Comparison of ENCODE assay signal across 11 cellular contexts in the genomic region with DNA sequence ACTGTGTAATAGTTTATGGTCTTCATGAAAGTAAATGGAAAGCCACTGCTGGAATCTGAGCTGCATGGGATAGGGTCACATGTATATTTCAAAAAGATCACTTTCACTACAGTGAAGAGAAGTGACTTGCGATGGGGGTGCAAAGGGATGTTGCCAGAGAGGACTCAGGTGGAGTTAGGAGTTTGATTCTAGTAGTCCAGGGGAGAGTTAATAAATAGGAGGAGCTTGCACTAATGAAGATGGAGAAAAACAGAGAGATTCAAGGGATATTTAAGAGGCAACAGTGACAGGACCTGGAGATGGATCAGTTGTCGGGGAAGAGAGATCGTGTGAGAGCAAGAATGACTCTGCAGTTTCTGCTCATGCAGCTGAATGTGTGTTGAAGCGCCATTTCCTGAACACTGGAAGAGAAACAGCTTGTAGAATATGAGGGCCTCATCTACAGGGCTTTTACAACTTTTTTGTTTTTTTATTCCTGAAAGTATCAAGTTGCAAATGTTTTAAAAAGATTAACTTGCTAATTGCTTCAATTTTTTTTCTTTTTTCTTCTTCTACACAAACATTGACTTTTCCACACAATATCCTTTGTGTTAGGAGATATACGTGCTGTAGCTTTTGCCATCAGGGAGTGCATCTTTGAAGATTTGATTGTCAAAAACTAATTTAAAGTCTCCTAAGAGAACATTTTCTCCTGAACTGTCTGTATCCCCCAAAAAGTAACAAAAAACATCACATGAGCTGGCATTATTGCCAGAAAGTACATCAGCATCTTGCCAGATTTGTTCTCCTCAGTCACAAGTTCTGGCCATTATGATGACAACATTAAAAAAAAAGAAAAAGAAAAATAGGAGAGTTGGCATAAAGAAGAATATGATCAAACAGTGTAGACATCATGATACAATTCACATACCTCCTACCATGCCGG. TPM values are rescaled to one million over a fixed set of nuclear protein-coding genes. Genes with fewer than 3 reads are reported as not detected.
DNase-seq lines count a peak whose midpoint lies in the region; ATAC-seq and TF ChIP-seq lines count a peak whose summit lies in the region.
"Had no signal": no experiment of that assay in that cellular context is flagged by ENCODE, and none has a peak within 500 bp of the region (broad histone marks: within the 10 kb centered on the region; RNA-seq: fewer than 3 reads in every experiment).

No MANE protein-coding gene starts in this region.

- no peaks in the 10 kb centered on the region for H3K36me3 ChIP-seq in GM23248 (ENCODE audit: low read depth)
- H3K36me3 ChIP-seq in gastroesophageal sphincter: no peaks in the 10 kb centered on the region
- no peaks in the 10 kb centered on the region for H3K36me3 ChIP-seq in PC-3 (ENCODE audit: low read depth, low read length)

- BruUV-seq in PC-3 (replicated peaks; lab: Mats Ljungman, UMichigan): no TSS peak

- TF ChIP-seq CTCF in gastroesophageal sphincter (IDR thresholded peaks at IDR 0.05): no peak
- no peak for TF ChIP-seq CTCF in PC-3 (conservative IDR thresholded peaks at IDR 0.05; ENCODE audit: low read depth, low read length)

- H3K79me2 ChIP-seq in GM23248 (ENCODE audit: insufficient read depth) (no peaks in the 10 kb centered on the region), PC-3 (ENCODE audit: low read length) (no peaks in the 10 kb centered on the region)

- no peak overlapping the region for H2AFZ ChIP-seq in GM23248
- no peak overlapping the region for H2AFZ ChIP-seq in PC-3 (ENCODE audit: low read length)

- H3K27me3 ChIP-seq in GM23248 (replicated peaks; ENCODE audit: insufficient read depth): no peaks in the 10 kb centered on the region
- no peaks in the 10 kb centered on the region for H3K27me3 ChIP-seq in gastroesophageal sphincter
- H3K27me3 ChIP-seq in PC-3 (ENCODE audit: low read length): no peaks in the 10 kb centered on the region

- intact Hi-C loops in PC-3 (cut with micrococcal nuclease): no loop called here

- H3K9me3 ChIP-seq in GM23248 (ENCODE audit: low read depth) (no peaks in the 10 kb centered on the region), gastroesophageal sphincter (no peaks in the 10 kb centered on the region), PC-3 (ENCODE audit: low read length) (no peaks in the 10 kb centered on the region)

- no peak overlapping the region for H3K4me3 ChIP-seq in GM23248
- H3K4me3 ChIP-seq in gastroesophageal sphincter: no peak overlapping the region
- H3K4me3 ChIP-seq in PC-3 (ENCODE audit: low read length): no peak overlapping the region

- H3F3A ChIP-seq in GM23248 (ENCODE audit: insufficient read depth) (peaks cover 11% of the 10 kb centered on the region), PC-3 (ENCODE audit: low read length, unreplicated experiment) (no peaks in the 10 kb centered on the region)

- H3K27ac ChIP-seq in GM23248 (no peak overlapping the region), gastroesophageal sphincter (peak overlapping the region in 3 of 4 donors; percentile 20 to 55 (median 34)), PC-3 (ENCODE audit: low read length) (no peak overlapping the region)

- H4K20me1 ChIP-seq in GM23248 (ENCODE audit: insufficient read depth) (no peaks in the 10 kb centered on the region), PC-3 (ENCODE audit: low read length) (no peaks in the 10 kb centered on the region)

- H3K4me1 ChIP-seq in GM23248 (ENCODE audit: insufficient read depth) (peaks cover 14% of the 10 kb centered on the region), gastroesophageal sphincter (peaks cover 0 to 44% (median 6%) of the 10 kb centered on the region in 3 donors), PC-3 (ENCODE audit: insufficient read depth, low read length) (no peaks in the 10 kb centered on the region)

- peak; percentile 15 for DNase-seq in GM23248
- peak; percentile 14 for DNase-seq in UCSD-AML1 (lab: John Stamatoyannopoulos, UW; ENCODE audit: unreplicated experiment)
- DNase-seq in pons (ENCODE audit: low spot score): peak; percentile 42
- DNase-seq in PC-3: no peak
- no peak for DNase-seq in HEK293T (ENCODE audit: extremely low spot score)
- no peak for DNase-seq in T-helper 9 cell
- DNase-seq: H7, NCI-H2171 treated with DMSO at 0.1 percent for 48 hours, retina had no signal

- in situ Hi-C loops in GM23248 (cut with MboI): loop anchor here (25.0 kb wide), 1 partner anchor 722 kb away; no protein-coding TSS in a partner anchor

- WGBS in GM23248 (ENCODE audit: low coverage in 1 of 2, low lambda C conversion rate in 2 of 2, missing lambda C conversion rate in 2 of 2), 2 experiments: 60 to 61% methylated on average over 6 of the region's 6 CpGs
- 56 to 61% methylated on average over 6 of the region's 6 CpGs for WGBS in gastroesophageal sphincter (ENCODE audit: low coverage in 1 of 2), 2 donors

- CTCF ChIA-PET in PC-3 (lab: Charles Lee) (interaction anchor here (0.6 kb wide), 1 partner anchor 244 kb away, joined by 9 read pairs; no protein-coding TSS in a partner anchor), HEK293T (lab: Yijun Ruan, JAX) (interaction anchor here (1.1 kb wide), 1 partner anchor 10 kb away, joined by 5 read pairs; no protein-coding TSS in a partner anchor)

- H3K9me2 ChIP-seq in GM23248 (ENCODE audit: insufficient read depth): no peaks in the 10 kb centered on the region
- H3K9me2 ChIP-seq in PC-3 (replicated peaks; ENCODE audit: low read length): no peaks in the 10 kb centered on the region

- H3K4me2 ChIP-seq in GM23248 (ENCODE audit: unreplicated experiment): no peak overlapping the region
- no peak overlapping the region for H3K4me2 ChIP-seq in PC-3 (ENCODE audit: low read length)

- no peak for TF ChIP-seq EP300 in gastroesophageal sphincter (IDR thresholded peaks at IDR 0.05)

- ATAC-seq in gastroesophageal sphincter (peak; percentile 52), PC-3 (no peak), HG02870 (IDR thresholded peaks at IDR 0.05; ENCODE audit: unreplicated experiment) (no peak)

- no peak for TF ChIP-seq POLR2A in gastroesophageal sphincter (IDR thresholded peaks at IDR 0.05)

- POLR2A ChIA-PET in PC-3 (lab: Charles Lee; ENCODE audit: unreplicated experiment) (no interaction called here), HEK293T (lab: Yijun Ruan, JAX) (no interaction called here)

- no peak overlapping the region for H3K9ac ChIP-seq in GM23248
- no peak overlapping the region for H3K9ac ChIP-seq in PC-3 (ENCODE audit: low read length)

TF ChIP-seq in HEK293T, 16 proteins besides CTCF, POLR2A, EP300 and RAD21:
- TF ChIP-seq CTBP1 (IDR thresholded peaks at IDR 0.05; ENCODE audit: borderline replicate concordance): no peak
- TF ChIP-seq LEF1 (IDR thresholded peaks at IDR 0.05; ENCODE audit: borderline replicate concordance): no peak
- TF ChIP-seq, protein P1, sequence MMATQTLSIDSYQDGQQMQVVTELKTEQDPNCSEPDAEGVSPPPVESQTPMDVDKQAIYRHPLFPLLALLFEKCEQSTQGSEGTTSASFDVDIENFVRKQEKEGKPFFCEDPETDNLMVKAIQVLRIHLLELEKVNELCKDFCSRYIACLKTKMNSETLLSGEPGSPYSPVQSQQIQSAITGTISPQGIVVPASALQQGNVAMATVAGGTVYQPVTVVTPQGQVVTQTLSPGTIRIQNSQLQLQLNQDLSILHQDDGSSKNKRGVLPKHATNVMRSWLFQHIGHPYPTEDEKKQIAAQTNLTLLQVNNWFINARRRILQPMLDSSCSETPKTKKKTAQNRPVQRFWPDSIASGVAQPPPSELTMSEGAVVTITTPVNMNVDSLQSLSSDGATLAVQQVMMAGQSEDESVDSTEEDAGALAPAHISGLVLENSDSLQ (IDR thresholded peaks at IDR 0.05): no peak
- TF ChIP-seq FOXM1 (IDR thresholded peaks at IDR 0.05; ENCODE audit: borderline replicate concordance): no peak
- TF ChIP-seq ELF4 (IDR thresholded peaks at IDR 0.05): no peak
- TF ChIP-seq TARDBP (IDR thresholded peaks at IDR 0.05): no peak
- no peak for TF ChIP-seq ARNT (IDR thresholded peaks at IDR 0.05)
- TF ChIP-seq FOXA1 (IDR thresholded peaks at IDR 0.05): no peak
- no peak for TF ChIP-seq HDGF (IDR thresholded peaks at IDR 0.05; ENCODE audit: borderline replicate concordance)
- no peak for TF ChIP-seq BHLHE40 (IDR thresholded peaks at IDR 0.05; ENCODE audit: borderline replicate concordance)
- no peak for TF ChIP-seq NFRKB (IDR thresholded peaks at IDR 0.05)
- TF ChIP-seq SP1 (IDR thresholded peaks at IDR 0.05): no peak
- no peak for TF ChIP-seq ZNF384 (IDR thresholded peaks at IDR 0.05)
- no peak for TF ChIP-seq L3MBTL2 (conservative IDR thresholded peaks at IDR 0.05)
- TF ChIP-seq SUZ12 (IDR thresholded peaks at IDR 0.05): no peak
- TF ChIP-seq FOXK2 (IDR thresholded peaks at IDR 0.05): no peak

RNA-seq across cellular contexts. Expression of a gene that starts 37.5 kb away (rescaled TPM):
- 6.1 and 12.5 TPM in 2 replicates for total RNA-seq in GM23248 (2014; rRNA removed; shearing (Covaris generic))
- 7.0 and 7.2 TPM in 2 replicates for polyA plus RNA-seq in GM23248 (2016; fragmentation: Nextera tagmentation; extraction: Ambion mirVana)
- total RNA-seq in gastroesophageal sphincter (10 to 100 TPM; 24.4 to 43.4 (median 26.8) TPM), PC-3 (2014; rRNA removed) (12.8 and 17.5 TPM in 2 replicates)

Comparison
In these comparisons a context has a peak if more than half of its experiments do, and no peak if none do; other contexts are left out.
1. DNase-seq: peak in GM23248 (single experiment), UCSD-AML1 (single experiment) and pons (single experiment); none in PC-3 (single experiment), HEK293T (single experiment) and T-helper 9 cell (single experiment).
2. H3K27ac ChIP-seq: peak in gastroesophageal sphincter (3 of 4); none in GM23248 (single experiment) and PC-3 (single experiment).